Comparison of ENCODE assay signal across 11 cellular contexts in genomic region chr2:54588244-54588899, GRCh38.
A peak's percentile ranks its signal among the peaks of the same experiment; 100 is the strongest.
DNase-seq lines count a peak whose midpoint lies in the region; ATAC-seq, FAIRE-seq and TF ChIP-seq lines count a peak whose summit lies in the region.
"Had no signal": no experiment of that assay in that cellular context is flagged by ENCODE, and none has a peak within 500 bp of the region (broad histone marks: within the 10 kb centered on the region; RNA-seq: fewer than 3 reads in every experiment).

No MANE protein-coding gene starts in this region.

- peak overlapping the region; percentile 61 for H3K4me3 ChIP-seq in BLaER1
- H3K4me3 ChIP-seq in PC-9: no peak overlapping the region
- H3K4me3 ChIP-seq in keratinocyte (ENCODE audit: control insufficient read depth in 2 of 3, extremely low read depth in 1 of 3, insufficient read depth in 2 of 3, low read depth in 1 of 3, low read length in 3 of 3): no peak overlapping the region

- H3K9me1 ChIP-seq in keratinocyte (ENCODE audit: control insufficient read depth, extremely low read depth, insufficient read depth, low read length): peaks cover 4% of the 10 kb centered on the region

- H3K36me3 ChIP-seq in BLaER1 (peaks cover 20% of the 10 kb centered on the region), PC-9 (ENCODE audit: low read depth) (peaks cover 4% of the 10 kb centered on the region; the same call in 1 of the 2 replicates), keratinocyte (ENCODE audit: control insufficient read depth in 2 of 2, extremely low read depth in 1 of 2, insufficient read depth in 2 of 2, low read length in 2 of 2) (peaks cover 4 to 5% of the 10 kb centered on the region in 2 experiments)

- H3K9me3 ChIP-seq in BLaER1 (no peaks in the 10 kb centered on the region), PC-9 (ENCODE audit: insufficient read depth, low read depth) (no peaks in the 10 kb centered on the region), keratinocyte (ENCODE audit: control insufficient read depth, low read depth, low read length) (no peaks in the 10 kb centered on the region)

- ATAC-seq in GM18861 (IDR thresholded peaks at IDR 0.05; ENCODE audit: unreplicated experiment) (peak; percentile 31), HG02759 (IDR thresholded peaks at IDR 0.05; ENCODE audit: unreplicated experiment) (no peak), GM18502 (IDR thresholded peaks at IDR 0.05; ENCODE audit: poor library complexity, unreplicated experiment) (no peak)

- intact Hi-C loops in PC-9 (cut with micrococcal nuclease; ENCODE audit: unreplicated experiment): no loop called here

- peak overlapping the region; percentile 84 for H3K9ac ChIP-seq in BLaER1
- no peak overlapping the region for H3K9ac ChIP-seq in keratinocyte (ENCODE audit: control insufficient read depth, extremely low read depth, insufficient read depth, low read length)

- H3K79me2 ChIP-seq in PC-9 (ENCODE audit: low read depth) (peaks cover 100% of the 10 kb centered on the region), keratinocyte (ENCODE audit: control insufficient read depth, insufficient read depth, low read length) (peaks cover 88% of the 10 kb centered on the region)

- H4K20me1 ChIP-seq in BLaER1 (no peaks in the 10 kb centered on the region; the same call in 1 of the 2 replicates), PC-9 (ENCODE audit: insufficient read depth) (peaks cover 14% of the 10 kb centered on the region), keratinocyte (ENCODE audit: control insufficient read depth, extremely low read depth, insufficient read depth, low read length) (no peaks in the 10 kb centered on the region)

- H3F3A ChIP-seq in PC-9 (ENCODE audit: insufficient read depth, low read depth): peaks cover 20% of the 10 kb centered on the region

- no peak for TF ChIP-seq CTCF in PC-9 (conservative IDR thresholded peaks at IDR 0.05)
- TF ChIP-seq CTCF in keratinocyte (optimal IDR thresholded peaks at IDR 0.05 in 1 of 3, IDR thresholded peaks at IDR 0.05 in 1 of 3, conservative IDR thresholded peaks at IDR 0.05 in 1 of 3; ENCODE audit: extremely low read depth in 1 of 3, insufficient read depth in 2 of 3, low read length in 3 of 3): no peak

- H3K4me1 ChIP-seq in BLaER1 (peaks cover 97% of the 10 kb centered on the region), PC-9 (replicated peaks; ENCODE audit: insufficient read depth) (peaks cover 33% of the 10 kb centered on the region), keratinocyte (ENCODE audit: control insufficient read depth, extremely low read depth, insufficient read depth, low read length) (peaks cover 19% of the 10 kb centered on the region)

- CTCF ChIA-PET in PC-9 (lab: Charles Lee): no interaction called here

- H3K4me2 ChIP-seq in BLaER1 (peak overlapping the region; percentile 98), PC-9 (no peak overlapping the region), keratinocyte (ENCODE audit: control insufficient read depth, extremely low read depth, insufficient read depth, low read depth, low read length) (no peak overlapping the region)

- dilution Hi-C loops in keratinocyte (cut with MboI; ENCODE audit: extremely low pct_ligation_motif_present, low sequenced_read_pairs): no loop called here

- H2AFZ ChIP-seq in PC-9 (no peak overlapping the region), keratinocyte (ENCODE audit: control insufficient read depth, low read length) (no peak overlapping the region)

- BruUV-seq in PC-9 (replicated peaks; lab: Mats Ljungman, UMichigan): no TSS peak

- H3K9me2 ChIP-seq in PC-9 (ENCODE audit: insufficient read depth): no peaks in the 10 kb centered on the region

- no peak for DNase-seq in PC-9
- no peak for DNase-seq in keratinocyte (ENCODE audit: low read depth, low spot score)
- no peak for DNase-seq in NCI-H2081 treated with DMSO at 0.1 percent for 48 hours (lab: John Stamatoyannopoulos, UW)
- no peak for DNase-seq in OCI-M1 (lab: John Stamatoyannopoulos, UW)
- DNase-seq: head of caudate nucleus; SIG-M5; stimulated activated CD4-positive, alpha-beta T cell treated with anti-CD3 and anti-CD28 coated beads, Interleukin-2, amount 100 ng/mL, for 48 hours had no signal

- H3K27me3 ChIP-seq in BLaER1: no peaks in the 10 kb centered on the region
- H3K27me3 ChIP-seq in PC-9 (ENCODE audit: insufficient read depth, low read depth): no peaks in the 10 kb centered on the region
- no peaks in the 10 kb centered on the region for H3K27me3 ChIP-seq in keratinocyte (ENCODE audit: control insufficient read depth, extremely low read depth, insufficient read depth, low read length)

- FAIRE-seq in keratinocyte (lab: Jason Lieb, UNC): peak; percentile 43

- POLR2A ChIA-PET in PC-9 (lab: Charles Lee; ENCODE audit: unreplicated experiment): no interaction called here

- peak overlapping the region; percentile 93 for H3K27ac ChIP-seq in BLaER1
- peak overlapping the region; percentile 13; the same call in 1 of the 2 replicates for H3K27ac ChIP-seq in PC-9
- H3K27ac ChIP-seq in keratinocyte (ENCODE audit: control insufficient read depth, insufficient read depth, low read length): no peak overlapping the region
